30 cellular contexts compared by ENCODE assay signal in the genomic region with DNA sequence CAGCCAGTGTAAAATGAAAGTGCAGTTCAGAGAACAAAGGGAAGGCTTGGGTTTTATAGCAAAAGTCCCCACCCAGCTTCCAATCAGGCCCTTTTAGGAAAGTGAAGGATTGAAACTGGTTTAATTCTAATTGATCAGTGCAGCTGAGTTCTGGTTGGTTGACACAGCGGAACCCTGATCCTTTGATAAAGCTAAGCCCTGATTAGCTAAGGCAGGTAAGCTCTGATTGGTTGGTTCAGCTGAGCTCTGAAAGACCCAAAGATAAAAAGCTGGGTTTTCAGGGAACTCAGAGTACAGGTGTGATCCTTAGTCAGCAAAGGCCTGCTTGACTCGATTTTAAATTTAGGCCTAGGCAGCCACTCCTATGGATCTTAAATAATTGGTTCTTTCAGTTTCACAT.
DNase-seq lines count a peak whose midpoint lies in the region; ATAC-seq, FAIRE-seq and TF ChIP-seq lines count a peak whose summit lies in the region.
"Had no signal": no experiment of that assay in that cellular context is flagged by ENCODE, and none has a peak within 500 bp of the region (broad histone marks: within the 10 kb centered on the region; RNA-seq: fewer than 3 reads in every experiment).

No MANE protein-coding gene starts in this region.

- TF ChIP-seq CTCF in MM.1S (IDR thresholded peaks at IDR 0.05; ENCODE audit: low read length): no peak
- no peak for TF ChIP-seq CTCF in brain (conservative IDR thresholded peaks at IDR 0.05)

- H2BK120ac ChIP-seq in mesendoderm (ENCODE audit: low read depth, low read length): no peak overlapping the region

- H3K9me2 ChIP-seq in MM.1S (replicated peaks; ENCODE audit: insufficient read depth, low read length): no peaks in the 10 kb centered on the region

- H3K36me3 ChIP-seq in MM.1S (replicated peaks; ENCODE audit: insufficient read depth, low read length) (no peaks in the 10 kb centered on the region), mesendoderm (ENCODE audit: control insufficient read depth, insufficient read depth, low read length) (no peaks in the 10 kb centered on the region), small intestine (ENCODE audit: control insufficient read depth in 2 of 2, insufficient read depth in 2 of 2, low read length in 2 of 2) (no peaks in the 10 kb centered on the region)

- no CpG with 5 or more reads among the region's 2 CpGs for WGBS in mesendoderm (ENCODE audit: extremely low coverage, insufficient coverage, low lambda C conversion rate)
- 19 to 50% (median 31%) methylated on average over 2 of the region's 2 CpGs for WGBS in small intestine, 3 donors

- H3K27me3 Mint-ChIP-seq in brain: peaks cover 2% of the 10 kb centered on the region

- no peaks in the 10 kb centered on the region for H3K79me1 ChIP-seq in mesendoderm (ENCODE audit: low read length)

- no peaks in the 10 kb centered on the region for H3F3A ChIP-seq in MM.1S (ENCODE audit: insufficient read depth, low read length)

- H4K20me1 ChIP-seq in MM.1S (ENCODE audit: insufficient read depth, low read length): no peaks in the 10 kb centered on the region

- no peak overlapping the region for H4K8ac ChIP-seq in mesendoderm (ENCODE audit: low read depth, low read length)

- no peak overlapping the region for H3K9ac ChIP-seq in MM.1S (ENCODE audit: low read length)
- H3K9ac ChIP-seq in mesendoderm (ENCODE audit: low read length): no peak overlapping the region

- ATAC-seq in GM18520 (IDR thresholded peaks at IDR 0.05; ENCODE audit: unreplicated experiment): no peak
- ATAC-seq: CD8-positive, alpha-beta T cell; GM12878; K562; Right ventricle myocardium inferior had no signal

- H3K18ac ChIP-seq in mesendoderm (ENCODE audit: low read length): no peak overlapping the region

- H3K4me1 ChIP-seq in MM.1S (ENCODE audit: low read length) (peaks cover 8% of the 10 kb centered on the region), mesendoderm (ENCODE audit: control insufficient read depth, low read depth, low read length) (no peaks in the 10 kb centered on the region), small intestine (ENCODE audit: control insufficient read depth in 2 of 2, insufficient read depth in 1 of 2, low read depth in 1 of 2, low read length in 1 of 2) (no peaks in the 10 kb centered on the region)
- H3K4me1 ChIP-seq: SJCRH30 had no signal

- no peak overlapping the region for H2BK5ac ChIP-seq in mesendoderm (ENCODE audit: low read length)

- H2AFZ ChIP-seq in MM.1S (ENCODE audit: low read length): peak overlapping the region; percentile 2; the same call in 1 of the 2 replicates
- H2AFZ ChIP-seq: PC-9 had no signal

- no peak overlapping the region for H3K4me3 ChIP-seq in MM.1S (ENCODE audit: low read length)
- H3K4me3 ChIP-seq in mesendoderm (ENCODE audit: low read length): no peak overlapping the region
- no peak overlapping the region for H3K4me3 ChIP-seq in small intestine (ENCODE audit: low read depth in 1 of 2, low read length in 2 of 2)
- H3K4me3 ChIP-seq: GM12878, K562, PC-9, SJCRH30 had no signal

- H3K4me2 ChIP-seq in MM.1S (ENCODE audit: low read depth, low read length): peak overlapping the region; percentile 55; the same call in 1 of the 2 replicates
- H3K4me2 ChIP-seq in mesendoderm (ENCODE audit: low read length): no peak overlapping the region
- H3K4me2 ChIP-seq: PC-9 had no signal

- no peak overlapping the region; the same call in 1 of the 2 replicates for H3K27ac ChIP-seq in MM.1S (ENCODE audit: low read length)
- H3K27ac ChIP-seq in mesendoderm (ENCODE audit: low read depth, low read length): no peak overlapping the region
- peak overlapping the region in 1 of 2 donors; percentile 17 for H3K27ac ChIP-seq in small intestine (ENCODE audit: low read depth in 1 of 2, low read length in 1 of 2)
- H3K27ac ChIP-seq: C4-2B, PC-9 had no signal

- H4K5ac ChIP-seq in mesendoderm (ENCODE audit: low read length): no peak overlapping the region

- no peaks in the 10 kb centered on the region for H3K9me3 Mint-ChIP-seq in brain
- H3K9me3 Mint-ChIP-seq: CD8-positive, alpha-beta T cell had no signal

- peak; percentile 29 for DNase-seq in MM.1S
- peak; percentile 54 for DNase-seq in mesendoderm
- DNase-seq in small intestine: peak; percentile 67
- no peak for DNase-seq in COR-L47 (lab: John Stamatoyannopoulos, UW)
- no peak for DNase-seq in effector CD4-positive, alpha-beta T cell
- DNase-seq: CD8-positive, alpha-beta T cell; DMS 273 treated with DMSO at 0.1 percent for 48 hours; DMS79; EL; GDM1; H7; Kasumi-1; MV-4-11; NCI-H1105; NCI-H146; NCI-H1930; NCI-H2107; NCI-H524; NCI-H748 treated with DMSO at 0.1 percent for 48 hours; PC-9; SJCRH30 had no signal

- H3K79me2 ChIP-seq in MM.1S (ENCODE audit: low read length) (no peaks in the 10 kb centered on the region), mesendoderm (ENCODE audit: control insufficient read depth, insufficient read depth, low read length) (no peaks in the 10 kb centered on the region)

- H3K27me3 ChIP-seq in MM.1S (replicated peaks; ENCODE audit: insufficient read depth, low read length): no peaks in the 10 kb centered on the region
- H3K27me3 ChIP-seq in mesendoderm (ENCODE audit: insufficient read depth, low read length, poor library complexity): no peaks in the 10 kb centered on the region
- H3K27me3 ChIP-seq in small intestine (ENCODE audit: control insufficient read depth in 2 of 2, insufficient read depth in 2 of 2, low read length in 2 of 2): no peaks in the 10 kb centered on the region
- H3K27me3 ChIP-seq: SJCRH30 had no signal

- H3K36me3 Mint-ChIP-seq in brain: peaks cover 41% of the 10 kb centered on the region
- H3K36me3 Mint-ChIP-seq: CD8-positive, alpha-beta T cell had no signal

- H3K4me3 Mint-ChIP-seq in brain: no peak overlapping the region
- H3K4me3 Mint-ChIP-seq: B cell; CD8-positive, alpha-beta T cell had no signal

- H2AK5ac ChIP-seq in mesendoderm (ENCODE audit: low read length): no peak overlapping the region

- peak overlapping the region in 3 of 5 experiments; percentile 12 to 68 (median 32) for H3K27ac Mint-ChIP-seq in brain
- H3K27ac Mint-ChIP-seq: B cell; CD8-positive, alpha-beta T cell had no signal

- no peak for FAIRE-seq in small intestine (lab: Jason Lieb, UNC)
- FAIRE-seq: GM12878, GM19239, HTR-8/SVneo, K562 had no signal

- H2BK15ac ChIP-seq in mesendoderm (replicated peaks; ENCODE audit: low read depth): no peak overlapping the region

- H3K4me1 Mint-ChIP-seq in brain: peaks cover 18% of the 10 kb centered on the region
- H3K4me1 Mint-ChIP-seq: B cell had no signal

- H3K9me3 ChIP-seq in MM.1S (replicated peaks; ENCODE audit: insufficient read depth, low read length) (no peaks in the 10 kb centered on the region), small intestine (ENCODE audit: control insufficient read depth, low read depth) (no peaks in the 10 kb centered on the region)
- H3K9me3 ChIP-seq: SJCRH30 had no signal

- no peak overlapping the region for H3K4ac ChIP-seq in mesendoderm (ENCODE audit: low read depth, low read length)

- no peak overlapping the region for H3K56ac ChIP-seq in mesendoderm (ENCODE audit: low read length)

- H3K23ac ChIP-seq in mesendoderm (ENCODE audit: low read length): no peak overlapping the region

Comparison
In these comparisons a context has a peak if more than half of its experiments do, and no peak if none do; other contexts are left out.
1. DNase-seq: peak in MM.1S (single experiment), mesendoderm (single experiment) and small intestine (single experiment); none in COR-L47 (single experiment) and effector CD4-positive, alpha-beta T cell (single experiment).